8 cellular contexts compared by ENCODE assay signal in genomic region chr11:104968856-104969776, GRCh38. TPM values are rescaled to one million over a fixed set of nuclear protein-coding genes. Genes with fewer than 3 reads are reported as not detected.
A peak's percentile ranks its signal among the peaks of the same experiment; 100 is the strongest.
DNase-seq lines count a peak whose midpoint lies in the region; ATAC-seq and TF ChIP-seq lines count a peak whose summit lies in the region.

No MANE protein-coding gene starts in this region.

- H3K27ac ChIP-seq in AG04450 (ENCODE audit: low read depth, low read length) (peak overlapping the region; percentile 81), endodermal cell (ENCODE audit: low read depth, low read length) (no peak overlapping the region)
- H3K27ac ChIP-seq in naive thymus-derived CD4-positive, alpha-beta T cell (ENCODE audit: low read depth, low read length): peak overlapping the region; percentile 89

- H3K27me3 Mint-ChIP-seq in endodermal cell (ENCODE audit: insufficient read depth): no peaks in the 10 kb centered on the region
- H3K27me3 Mint-ChIP-seq in naive thymus-derived CD4-positive, alpha-beta T cell: no peaks in the 10 kb centered on the region

- H3K9me3 ChIP-seq in AG04450 (ENCODE audit: control insufficient read depth, insufficient read depth, low read length) (peaks cover 4% of the 10 kb centered on the region; the same call in 1 of the 2 replicates), endodermal cell (ENCODE audit: control insufficient read depth, low read length) (peaks cover 44% of the 10 kb centered on the region)
- peaks cover 0 to 3% (median 0%) of the 10 kb centered on the region in 3 experiments for H3K9me3 ChIP-seq in naive thymus-derived CD4-positive, alpha-beta T cell (ENCODE audit: control insufficient read depth in 2 of 3, low read length in 3 of 3)

- no peak overlapping the region for H3K27ac Mint-ChIP-seq in endodermal cell
- H3K27ac Mint-ChIP-seq in naive thymus-derived CD4-positive, alpha-beta T cell: peak overlapping the region; percentile 94 to 100 (median 97)

- DNase-seq in AG04450 (ENCODE audit: low read depth, low spot score): no peak
- peak; percentile 45 for DNase-seq in RPMI7951 (ENCODE audit: low read depth)
- peak; percentile 76 for DNase-seq in endodermal cell
- DNase-seq in naive thymus-derived CD4-positive, alpha-beta T cell: no peak
- DNase-seq in HT-29 (ENCODE audit: low spot score): no peak
- no peak for DNase-seq in stimulated activated naive CD4-positive, alpha-beta T cell treated with Interleukin-2 at 50 U/mL for 16 hours (lab: John Stamatoyannopoulos, UW)

- H3K4me1 ChIP-seq in endodermal cell (ENCODE audit: control insufficient read depth, insufficient read depth, low read length): no peaks in the 10 kb centered on the region
- peaks cover 16 to 32% of the 10 kb centered on the region in 2 donors for H3K4me1 ChIP-seq in naive thymus-derived CD4-positive, alpha-beta T cell (ENCODE audit: control insufficient read depth in 2 of 2, insufficient read depth in 2 of 2, low read length in 2 of 2)

- POLR2A ChIA-PET in AG04450 (lab: Yijun Ruan, JAX): interaction anchor here (0.6 to 1.3 kb wide), 3 partner anchors 29 to 78 kb away, joined by 3 read pairs; no protein-coding TSS in a partner anchor
- POLR2A ChIA-PET in naive thymus-derived CD4-positive, alpha-beta T cell (lab: Charles Lee): interaction anchor here (0.6 to 1.2 kb wide), 5 partner anchors 10 to 72 kb away, joined by 3 to 5 read pairs (median 4); no protein-coding TSS in a partner anchor

- H3K36me3 ChIP-seq in endodermal cell (ENCODE audit: control insufficient read depth, insufficient read depth, low read length): no peaks in the 10 kb centered on the region
- H3K36me3 ChIP-seq in naive thymus-derived CD4-positive, alpha-beta T cell (ENCODE audit: control insufficient read depth in 2 of 3, insufficient read depth in 3 of 3, low read length in 3 of 3): no peaks in the 10 kb centered on the region

- no peak overlapping the region for H3K9ac ChIP-seq in endodermal cell (ENCODE audit: extremely low read depth, low read length, poor library complexity, severe bottlenecking)

- no peak for TF ChIP-seq CTCF in AG04450 (IDR thresholded peaks at IDR 0.05; ENCODE audit: low read depth, low read length)
- peak; percentile 16 for TF ChIP-seq CTCF in endodermal cell (conservative IDR thresholded peaks at IDR 0.05)

- peaks cover 5% of the 10 kb centered on the region for H3K36me3 Mint-ChIP-seq in endodermal cell (ENCODE audit: low read depth)
- peaks cover 14 to 38% (median 22%) of the 10 kb centered on the region in 5 donors for H3K36me3 Mint-ChIP-seq in naive thymus-derived CD4-positive, alpha-beta T cell

- peak overlapping the region; percentile 59 for H3K4me3 ChIP-seq in AG04450 (ENCODE audit: low read depth, low read length)
- H3K4me3 ChIP-seq in endodermal cell (ENCODE audit: low read length): no peak overlapping the region
- H3K4me3 ChIP-seq in naive thymus-derived CD4-positive, alpha-beta T cell (ENCODE audit: low read length): peak overlapping the region; percentile 67

- intact Hi-C loops in naive thymus-derived CD4-positive, alpha-beta T cell (cut with micrococcal nuclease): loop anchor here (1.0 to 5.0 kb wide), 10 partner anchors 22 to 1108 kb away; partner anchors contain the start of genes CARD16 (in 2 of the 2), AASDHPPT (in 1 of the 2), CASP1 (in 1 of the 2) and KBTBD3 (in 1 of the 2)

- H3K4me1 Mint-ChIP-seq in endodermal cell: peaks cover 5% of the 10 kb centered on the region
- H3K4me1 Mint-ChIP-seq in naive thymus-derived CD4-positive, alpha-beta T cell: peaks cover 31 to 40% (median 38%) of the 10 kb centered on the region in 7 donors

- WGBS in endodermal cell (ENCODE audit: insufficient coverage in 1 of 2, insufficient read length in 1 of 2), 2 experiments: 87 to 90% methylated on average over 10 to 16 of the region's 16 CpGs

- CTCF ChIA-PET in AG04450 (lab: Charles Lee): interaction anchor here (0.7 to 1.2 kb wide), 2 partner anchors 143 to 894 kb away, joined by 3 to 4 read pairs; no protein-coding TSS in a partner anchor
- CTCF ChIA-PET in naive thymus-derived CD4-positive, alpha-beta T cell (lab: Charles Lee): interaction anchor here (3.2 kb wide), 1 partner anchor 23 kb away, joined by 8 read pairs; no protein-coding TSS in a partner anchor

- no peak overlapping the region for H3K4me3 Mint-ChIP-seq in endodermal cell
- H3K4me3 Mint-ChIP-seq in naive thymus-derived CD4-positive, alpha-beta T cell: peak overlapping the region; percentile 90 to 99 (median 96)

- H3K27me3 ChIP-seq in AG04450 (ENCODE audit: control insufficient read depth, insufficient read depth, low read length): no peaks in the 10 kb centered on the region
- H3K27me3 ChIP-seq in endodermal cell (ENCODE audit: control insufficient read depth, insufficient read depth, low read length, poor library complexity, severe bottlenecking): no peaks in the 10 kb centered on the region
- H3K27me3 ChIP-seq in naive thymus-derived CD4-positive, alpha-beta T cell (ENCODE audit: control insufficient read depth in 2 of 2, insufficient read depth in 2 of 2, low read length in 2 of 2): no peaks in the 10 kb centered on the region

- ATAC-seq in GM19455 (IDR thresholded peaks at IDR 0.05; ENCODE audit: unreplicated experiment): peak; percentile 5
- ATAC-seq in naive thymus-derived CD4-positive, alpha-beta T cell: no peak
- ATAC-seq in HG03442 (IDR thresholded peaks at IDR 0.05; ENCODE audit: unreplicated experiment): no peak

- H3K9me3 Mint-ChIP-seq in endodermal cell: peaks cover 41% of the 10 kb centered on the region
- H3K9me3 Mint-ChIP-seq in naive thymus-derived CD4-positive, alpha-beta T cell: peaks cover 0 to 24% (median 12%) of the 10 kb centered on the region in 11 donors

RNA-seq across cellular contexts. Expression of gene CASP4, which starts 0.7 kb away (rescaled TPM):
- 112 and 129 TPM in 2 replicates for polyA plus RNA-seq in AG04450 (2011; rRNA removed)
- 66.9 and 75.8 TPM in 2 replicates for polyA minus RNA-seq in AG04450 (2011; rRNA and poly(A)+ RNA removed)
- 79.4 and 90.2 TPM in 2 replicates for total RNA-seq in RPMI7951 (2014; rRNA removed; shearing (Covaris generic))
- total RNA-seq in endodermal cell: not detected
- not detected for polyA plus RNA-seq in endodermal cell (2013, experiment 1 of 2)
- not detected for polyA plus RNA-seq in endodermal cell (2013, experiment 2 of 2)
- total RNA-seq in naive thymus-derived CD4-positive, alpha-beta T cell: 10 to 100 TPM; 60.7 to 94.7 (median 76.9) TPM
- 10 to 100 TPM; 59.5 to 75.1 TPM for polyA plus RNA-seq in naive thymus-derived CD4-positive, alpha-beta T cell
- total RNA-seq in HT-29 (2014; rRNA removed; shearing (Covaris generic)): 56.6 and 58.2 TPM in 2 replicates

RNA-seq across cellular contexts. Expression of gene CASP5, which starts 53.9 kb away (rescaled TPM):
- 0.07 and 0.15 TPM in 2 replicates for polyA plus RNA-seq in AG04450 (2011; rRNA removed)
- polyA minus RNA-seq in AG04450 (2011; rRNA and poly(A)+ RNA removed): not detected in 2 replicates
- total RNA-seq in RPMI7951 (2014; rRNA removed; shearing (Covaris generic)): not detected in 2 replicates
- not detected for total RNA-seq in endodermal cell
- polyA plus RNA-seq in endodermal cell (2013, experiment 1 of 2): not detected
- polyA plus RNA-seq in endodermal cell (2013, experiment 2 of 2): not detected
- total RNA-seq in naive thymus-derived CD4-positive, alpha-beta T cell: 1 to 10 TPM in 1 of 5 experiments, under 1 TPM in 1, not detected in 3; 0.45 to 2.9 TPM
- polyA plus RNA-seq in naive thymus-derived CD4-positive, alpha-beta T cell: not detected
- not detected in 2 replicates for total RNA-seq in HT-29 (2014; rRNA removed; shearing (Covaris generic))

Comparison
In these comparisons a context has a peak if more than half of its experiments do, and no peak if none do; other contexts are left out.
1. DNase-seq: peak in RPMI7951 (single experiment) and endodermal cell (single experiment); none in AG04450 (single experiment), naive thymus-derived CD4-positive, alpha-beta T cell (0 of 9), HT-29 (single experiment) and stimulated activated naive CD4-positive, alpha-beta T cell treated with Interleukin-2 at 50 U/mL for 16 hours (single experiment).
2. RNA of gene CASP4, which starts 0.7 kb away (total RNA-seq): 79.4 to 90.2 TPM in RPMI7951, 60.7 to 94.7 TPM in naive thymus-derived CD4-positive, alpha-beta T cell and 56.6 to 58.2 TPM in HT-29; not detected in endodermal cell; every median in the first group is over 10 times any median in the second.